In the genomic region with DNA sequence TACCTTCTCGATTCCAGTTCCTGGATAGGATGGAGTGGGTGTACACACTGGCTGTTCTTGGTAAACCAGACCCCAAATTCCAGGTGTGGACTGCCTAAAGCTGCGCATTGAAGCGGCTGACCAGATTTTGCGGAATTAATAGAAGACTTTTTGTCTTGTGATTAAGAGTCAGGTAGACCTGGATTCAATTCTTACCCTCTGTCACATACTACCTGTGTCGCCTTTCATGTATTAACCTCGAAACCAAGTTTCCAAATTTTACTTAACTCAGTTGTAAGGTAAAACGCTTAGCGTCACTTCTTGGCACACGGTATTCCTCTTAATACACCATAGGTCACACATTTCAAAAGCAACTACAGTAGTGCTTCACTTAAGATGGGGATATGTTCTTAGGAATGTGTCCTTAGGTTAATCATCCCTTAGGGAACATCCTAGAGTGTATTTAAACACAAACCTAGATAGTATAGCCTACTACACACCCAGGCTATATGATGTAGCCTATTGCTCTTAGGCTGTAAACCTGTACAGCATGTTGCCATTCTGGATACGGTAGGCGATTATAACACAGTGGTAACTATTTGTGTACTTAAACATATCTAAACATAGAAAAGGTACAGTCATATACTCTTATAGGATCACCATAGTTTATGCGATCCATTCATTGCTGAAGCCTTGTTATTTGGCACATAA, we compare ENCODE assay signal across 1 cellular context.
TF ChIP-seq lines count a peak whose summit lies in the region.

No MANE protein-coding gene starts in this region.

TF ChIP-seq in GM12878, 131 proteins besides CTCF, POLR2A, EP300 and RAD21:
- TF ChIP-seq E4F1 (IDR thresholded peaks at IDR 0.05; ENCODE audit: borderline replicate concordance, partially characterized antibody), result no peak
- TF ChIP-seq NKRF (conservative IDR thresholded peaks at IDR 0.05), result peak; percentile 47; the same call in 1 of the 2 replicates
- peak in 1 of 2 experiments; percentile 29; a peak in 1 of 3 replicates for TF ChIP-seq EGR1 (IDR thresholded peaks at IDR 0.05; ENCODE audit: borderline replicate concordance in 1 of 2, low read depth in 2 of 2, low read length in 2 of 2)
- no peak for TF ChIP-seq MYB (IDR thresholded peaks at IDR 0.05; ENCODE audit: borderline replicate concordance, low read depth, low read length)
- TF ChIP-seq RBBP5 (conservative IDR thresholded peaks at IDR 0.05), result no peak
- TF ChIP-seq ATF7 (IDR thresholded peaks at IDR 0.05; ENCODE audit: low read depth), result no peak
- TF ChIP-seq STAT1 (conservative IDR thresholded peaks at IDR 0.05), result no peak
- no peak for TF ChIP-seq SMARCA5 (IDR thresholded peaks at IDR 0.05)
- TF ChIP-seq HCFC1 (IDR thresholded peaks at IDR 0.05; ENCODE audit: low read length), result no peak
- TF ChIP-seq PAX8 (IDR thresholded peaks at IDR 0.05), result 0 out of 2 replicates have a peak, but pooled peaks have one; percentile 6
- TF ChIP-seq BRCA1 (IDR thresholded peaks at IDR 0.05; ENCODE audit: low read depth, low read length), result no peak
- no peak for TF ChIP-seq JUND (IDR thresholded peaks at IDR 0.05; ENCODE audit: low read depth, low read length)
- peak; percentile 11; the same call in 1 of the 2 replicates for TF ChIP-seq CREM (IDR thresholded peaks at IDR 0.05; ENCODE audit: low read depth)
- TF ChIP-seq MXI1 (IDR thresholded peaks at IDR 0.05; ENCODE audit: low read depth, low read length), result no peak
- TF ChIP-seq JUNB (IDR thresholded peaks at IDR 0.05), result no peak
- TF ChIP-seq, protein P1, sequence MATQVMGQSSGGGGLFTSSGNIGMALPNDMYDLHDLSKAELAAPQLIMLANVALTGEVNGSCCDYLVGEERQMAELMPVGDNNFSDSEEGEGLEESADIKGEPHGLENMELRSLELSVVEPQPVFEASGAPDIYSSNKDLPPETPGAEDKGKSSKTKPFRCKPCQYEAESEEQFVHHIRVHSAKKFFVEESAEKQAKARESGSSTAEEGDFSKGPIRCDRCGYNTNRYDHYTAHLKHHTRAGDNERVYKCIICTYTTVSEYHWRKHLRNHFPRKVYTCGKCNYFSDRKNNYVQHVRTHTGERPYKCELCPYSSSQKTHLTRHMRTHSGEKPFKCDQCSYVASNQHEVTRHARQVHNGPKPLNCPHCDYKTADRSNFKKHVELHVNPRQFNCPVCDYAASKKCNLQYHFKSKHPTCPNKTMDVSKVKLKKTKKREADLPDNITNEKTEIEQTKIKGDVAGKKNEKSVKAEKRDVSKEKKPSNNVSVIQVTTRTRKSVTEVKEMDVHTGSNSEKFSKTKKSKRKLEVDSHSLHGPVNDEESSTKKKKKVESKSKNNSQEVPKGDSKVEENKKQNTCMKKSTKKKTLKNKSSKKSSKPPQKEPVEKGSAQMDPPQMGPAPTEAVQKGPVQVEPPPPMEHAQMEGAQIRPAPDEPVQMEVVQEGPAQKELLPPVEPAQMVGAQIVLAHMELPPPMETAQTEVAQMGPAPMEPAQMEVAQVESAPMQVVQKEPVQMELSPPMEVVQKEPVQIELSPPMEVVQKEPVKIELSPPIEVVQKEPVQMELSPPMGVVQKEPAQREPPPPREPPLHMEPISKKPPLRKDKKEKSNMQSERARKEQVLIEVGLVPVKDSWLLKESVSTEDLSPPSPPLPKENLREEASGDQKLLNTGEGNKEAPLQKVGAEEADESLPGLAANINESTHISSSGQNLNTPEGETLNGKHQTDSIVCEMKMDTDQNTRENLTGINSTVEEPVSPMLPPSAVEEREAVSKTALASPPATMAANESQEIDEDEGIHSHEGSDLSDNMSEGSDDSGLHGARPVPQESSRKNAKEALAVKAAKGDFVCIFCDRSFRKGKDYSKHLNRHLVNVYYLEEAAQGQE (IDR thresholded peaks at IDR 0.05; ENCODE audit: low read depth, low read length), result no peak
- TF ChIP-seq ZBED1 (IDR thresholded peaks at IDR 0.05; ENCODE audit: borderline replicate concordance), result no peak
- TF ChIP-seq RUNX3 (IDR thresholded peaks at IDR 0.05; ENCODE audit: low read length), result no peak
- no peak for TF ChIP-seq ASH2L (IDR thresholded peaks at IDR 0.05; ENCODE audit: borderline replicate concordance, low read depth)
- no peak for TF ChIP-seq TAF1 (IDR thresholded peaks at IDR 0.05; ENCODE audit: borderline replicate concordance, low read depth, low read length)
- no peak for TF ChIP-seq ZBTB11 (CRISPR knock-in tag; IDR thresholded peaks at IDR 0.05)
